ENCODE assay signal across 13 cellular contexts in the genomic region with DNA sequence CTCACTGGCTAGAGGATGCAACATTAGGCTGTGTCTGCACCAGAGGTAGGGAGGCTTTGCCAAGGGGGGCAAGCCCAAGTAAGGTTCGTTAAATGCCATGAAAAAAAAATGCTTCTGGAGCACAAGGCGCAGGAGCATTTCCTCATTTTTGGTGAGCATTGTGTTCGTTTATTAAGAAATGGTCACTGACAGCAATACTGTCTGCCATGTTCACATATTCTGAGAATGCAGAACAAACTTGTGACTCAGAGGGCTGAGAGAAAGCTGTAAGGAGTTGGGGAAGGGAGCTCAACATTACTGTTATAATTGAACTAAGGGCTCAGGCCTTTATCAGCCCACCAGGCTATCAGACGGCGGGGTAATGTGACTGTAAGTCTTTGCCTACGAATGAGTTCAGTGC.
DNase-seq lines count a peak whose midpoint lies in the region; ATAC-seq and TF ChIP-seq lines count a peak whose summit lies in the region.
"Had no signal": no experiment of that assay in that cellular context is flagged by ENCODE, and none has a peak within 500 bp of the region (broad histone marks: within the 10 kb centered on the region; RNA-seq: fewer than 3 reads in every experiment).

No MANE protein-coding gene starts in this region.

- H3K4me3 ChIP-seq in adipocyte (ENCODE audit: low read length): no peak overlapping the region
- no peak overlapping the region for H3K4me3 ChIP-seq in suprapubic skin

- H3K36me3 ChIP-seq in adipocyte (ENCODE audit: control insufficient read depth, insufficient read depth, low read length, severe bottlenecking) (no peaks in the 10 kb centered on the region), suprapubic skin (no peaks in the 10 kb centered on the region)

- no peaks in the 10 kb centered on the region; the same call in 1 of the 2 replicates for H3K9me3 Mint-ChIP-seq in HFFc6

- H3K4me1 Mint-ChIP-seq in HFFc6 (ENCODE audit: low read depth): peaks cover 47% of the 10 kb centered on the region; the same call in 1 of the 2 replicates

- peak; percentile 21 for ATAC-seq in foreskin keratinocyte
- ATAC-seq: effector memory CD8-positive, alpha-beta T cell had no signal

- H3K36me3 Mint-ChIP-seq in HFFc6 (ENCODE audit: low read depth): no peaks in the 10 kb centered on the region
- H3K36me3 Mint-ChIP-seq: activated naive CD8-positive, alpha-beta T cell had no signal

- no peak overlapping the region for H3K9ac ChIP-seq in adipocyte (ENCODE audit: low read length)

- TF ChIP-seq EP300 in suprapubic skin (IDR thresholded peaks at IDR 0.05): no peak

- TF ChIP-seq POLR2A in suprapubic skin (IDR thresholded peaks at IDR 0.05): no peak

- no peaks in the 10 kb centered on the region for H3K27me3 ChIP-seq in adipocyte (replicated peaks; ENCODE audit: control insufficient read depth, insufficient read depth, low read length)
- H3K27me3 ChIP-seq in foreskin keratinocyte: no peaks in the 10 kb centered on the region
- no peaks in the 10 kb centered on the region for H3K27me3 ChIP-seq in suprapubic skin

- H3K27ac Mint-ChIP-seq in HFFc6: no peak overlapping the region; the same call in 1 of the 2 replicates
- H3K27ac Mint-ChIP-seq: activated naive CD8-positive, alpha-beta T cell; effector memory CD8-positive, alpha-beta T cell had no signal

- TF ChIP-seq CTCF in HFFc6 (IDR thresholded peaks at IDR 0.05): no peak
- no peak for TF ChIP-seq CTCF in foreskin keratinocyte (conservative IDR thresholded peaks at IDR 0.05)
- no peak for TF ChIP-seq CTCF in suprapubic skin (IDR thresholded peaks at IDR 0.05)

- H3K9me3 ChIP-seq in adipocyte (ENCODE audit: control insufficient read depth, low read length) (no peaks in the 10 kb centered on the region), suprapubic skin (no peaks in the 10 kb centered on the region)

- peaks cover 4% of the 10 kb centered on the region; the same call in 1 of the 2 replicates for H3K27me3 Mint-ChIP-seq in HFFc6 (ENCODE audit: insufficient read depth)
- H3K27me3 Mint-ChIP-seq: activated naive CD8-positive, alpha-beta T cell; effector memory CD8-positive, alpha-beta T cell had no signal

- DNase-seq in HFFc6 (peak; percentile 32), adipocyte (ENCODE audit: low read depth) (peak; percentile 35), foreskin keratinocyte (peak in 1 of 2 donors; percentile 32), suprapubic skin (ENCODE audit: low spot score in 2 of 2) (no peak), LoVo (ENCODE audit: low spot score) (no peak), NCI-H82 treated with DMSO at 0.1 percent for 48 hours (lab: John Stamatoyannopoulos, UW; ENCODE audit: unreplicated experiment) (no peak), NCI-H446 treated with DMSO at 0.1 percent for 48 hours (lab: John Stamatoyannopoulos, UW) (no peak)
- DNase-seq in effector CD8-positive, alpha-beta T cell (lab: John Stamatoyannopoulos, UW): no peak
- DNase-seq: DMS 273 treated with DMSO at 0.1 percent for 48 hours; effector memory CD8-positive, alpha-beta T cell; NCI-H1105; small intestine had no signal

- H3K27ac ChIP-seq in foreskin keratinocyte: no peak overlapping the region
- peak overlapping the region; percentile 29 for H3K27ac ChIP-seq in suprapubic skin

- H3K4me1 ChIP-seq in adipocyte (ENCODE audit: control insufficient read depth, insufficient read depth, low read length) (peaks cover 7% of the 10 kb centered on the region), foreskin keratinocyte (peaks cover 50% of the 10 kb centered on the region), suprapubic skin (peaks cover 20% of the 10 kb centered on the region)

- WGBS in suprapubic skin: 44% methylated on average over 6 of the region's 6 CpGs

- no peak overlapping the region for H3K4me3 Mint-ChIP-seq in HFFc6
- H3K4me3 Mint-ChIP-seq: activated naive CD8-positive, alpha-beta T cell; effector memory CD8-positive, alpha-beta T cell had no signal

Comparison
In these comparisons a context has a peak if more than half of its experiments do, and no peak if none do; other contexts are left out.
1. DNase-seq: peak in HFFc6 (single experiment) and adipocyte (single experiment); none in suprapubic skin (0 of 2), LoVo (single experiment), effector CD8-positive, alpha-beta T cell (single experiment), NCI-H82 treated with DMSO at 0.1 percent for 48 hours (single experiment) and NCI-H446 treated with DMSO at 0.1 percent for 48 hours (single experiment).